ENCODE assay signal across 1 cellular context in the genomic region with DNA sequence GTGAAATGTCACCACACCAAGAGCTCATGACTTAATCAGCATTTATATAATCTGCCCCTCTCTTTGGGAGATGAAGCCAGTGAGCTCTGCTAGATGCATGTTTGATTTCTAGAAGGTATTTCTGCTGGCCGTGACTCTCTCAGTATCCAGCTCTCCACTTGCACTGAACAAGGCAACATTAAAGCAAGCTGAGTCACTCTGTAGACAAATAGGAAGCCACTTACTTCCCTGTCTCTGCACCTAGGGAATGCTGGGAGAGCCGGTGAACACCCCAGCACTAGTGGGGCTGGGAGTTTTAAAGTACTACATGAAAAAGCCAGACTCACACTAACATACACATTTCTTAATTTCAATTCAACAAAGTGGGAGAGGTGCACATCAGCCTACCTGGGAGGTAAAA.
TF ChIP-seq lines count a peak whose summit lies in the region.

No MANE protein-coding gene starts in this region.

TF ChIP-seq in IMR-90, 13 proteins besides CTCF, POLR2A, EP300 and RAD21:
- TF ChIP-seq CEBPB (IDR thresholded peaks at IDR 0.05; ENCODE audit: low read depth, low read length) = no peak
- TF ChIP-seq MAFK (IDR thresholded peaks at IDR 0.05; ENCODE audit: low read depth, low read length) = no peak
- TF ChIP-seq MXI1 (IDR thresholded peaks at IDR 0.05; ENCODE audit: borderline replicate concordance, low read depth, low read length) = no peak
- TF ChIP-seq RCOR1 (IDR thresholded peaks at IDR 0.05; ENCODE audit: insufficient replicate concordance, low read length) = no peak
- no peak for TF ChIP-seq RFX5 (IDR thresholded peaks at IDR 0.05; ENCODE audit: low read depth, low read length)
- TF ChIP-seq, protein P1, sequence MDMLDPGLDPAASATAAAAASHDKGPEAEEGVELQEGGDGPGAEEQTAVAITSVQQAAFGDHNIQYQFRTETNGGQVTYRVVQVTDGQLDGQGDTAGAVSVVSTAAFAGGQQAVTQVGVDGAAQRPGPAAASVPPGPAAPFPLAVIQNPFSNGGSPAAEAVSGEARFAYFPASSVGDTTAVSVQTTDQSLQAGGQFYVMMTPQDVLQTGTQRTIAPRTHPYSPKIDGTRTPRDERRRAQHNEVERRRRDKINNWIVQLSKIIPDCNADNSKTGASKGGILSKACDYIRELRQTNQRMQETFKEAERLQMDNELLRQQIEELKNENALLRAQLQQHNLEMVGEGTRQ (IDR thresholded peaks at IDR 0.05; ENCODE audit: low read depth, low read length) = no peak
- no peak for TF ChIP-seq SMC3 (IDR thresholded peaks at IDR 0.05; ENCODE audit: low read depth, low read length)
- TF ChIP-seq MAZ (IDR thresholded peaks at IDR 0.05; ENCODE audit: borderline replicate concordance, low read depth, low read length) = no peak
- TF ChIP-seq CHD1 (IDR thresholded peaks at IDR 0.05; ENCODE audit: low read depth, low read length) = no peak
- no peak for TF ChIP-seq FOS (IDR thresholded peaks at IDR 0.05; ENCODE audit: low read depth, low read length)
- TF ChIP-seq BHLHE40 (IDR thresholded peaks at IDR 0.05; ENCODE audit: low read depth, low read length) = no peak
- TF ChIP-seq, protein P2, sequence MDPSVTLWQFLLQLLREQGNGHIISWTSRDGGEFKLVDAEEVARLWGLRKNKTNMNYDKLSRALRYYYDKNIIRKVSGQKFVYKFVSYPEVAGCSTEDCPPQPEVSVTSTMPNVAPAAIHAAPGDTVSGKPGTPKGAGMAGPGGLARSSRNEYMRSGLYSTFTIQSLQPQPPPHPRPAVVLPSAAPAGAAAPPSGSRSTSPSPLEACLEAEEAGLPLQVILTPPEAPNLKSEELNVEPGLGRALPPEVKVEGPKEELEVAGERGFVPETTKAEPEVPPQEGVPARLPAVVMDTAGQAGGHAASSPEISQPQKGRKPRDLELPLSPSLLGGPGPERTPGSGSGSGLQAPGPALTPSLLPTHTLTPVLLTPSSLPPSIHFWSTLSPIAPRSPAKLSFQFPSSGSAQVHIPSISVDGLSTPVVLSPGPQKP (IDR thresholded peaks at IDR 0.05; ENCODE audit: borderline replicate concordance, low read depth, low read length) = no peak
- TF ChIP-seq NFE2L2 (IDR thresholded peaks at IDR 0.05; ENCODE audit: low read depth, low read length) = no peak
